In genomic region chr9:134214395-134214765, GRCh38 we compare ENCODE assay signal across 16 cellular contexts. TPM values are rescaled to one million over a fixed set of nuclear protein-coding genes. Genes with fewer than 3 reads are reported as not detected.
DNase-seq lines count a peak whose midpoint lies in the region; ATAC-seq and TF ChIP-seq lines count a peak whose summit lies in the region.
"Had no signal": no experiment of that assay in that cellular context is flagged by ENCODE, and none has a peak within 500 bp of the region (broad histone marks: within the 10 kb centered on the region; RNA-seq: fewer than 3 reads in every experiment).

No MANE protein-coding gene starts in this region.

- H3K79me1 ChIP-seq in neuronal stem cell (ENCODE audit: low read depth, low read length) = no peaks in the 10 kb centered on the region

- H3K14ac ChIP-seq in neuronal stem cell (ENCODE audit: low read length) = no peak overlapping the region

- no peak for TF ChIP-seq EP300 in upper lobe of left lung (IDR thresholded peaks at IDR 0.05)

- H3K36me3 Mint-ChIP-seq in activated CD8-positive, alpha-beta T cell treated with anti-CD3 and anti-CD28 coated beads for 36 hours (ENCODE audit: low read depth) = no peaks in the 10 kb centered on the region
- no peaks in the 10 kb centered on the region for H3K36me3 Mint-ChIP-seq in activated CD8-positive, alpha-beta T cell treated with anti-CD3 and anti-CD28 coated beads, Interleukin-2, amount 10 ng/mL, durations not matched to agents 7 days and 5 days (ENCODE audit: low read depth)
- H3K36me3 Mint-ChIP-seq in endodermal cell (ENCODE audit: low read depth) = no peaks in the 10 kb centered on the region

- H3K4me1 ChIP-seq in endodermal cell (ENCODE audit: control insufficient read depth, insufficient read depth, low read length) (no peaks in the 10 kb centered on the region), neuronal stem cell (ENCODE audit: control insufficient read depth in 2 of 2, insufficient read depth in 1 of 2, low read depth in 1 of 2, low read length in 2 of 2) (peaks cover 23 to 40% of the 10 kb centered on the region in 2 donors), upper lobe of left lung (peaks cover 10 to 21% (median 13%) of the 10 kb centered on the region in 4 donors)
- H3K4me1 ChIP-seq: pancreas had no signal

- no peak for TF ChIP-seq POLR2A in upper lobe of left lung (IDR thresholded peaks at IDR 0.05)

- H3K36me3 ChIP-seq in endodermal cell (ENCODE audit: control insufficient read depth, insufficient read depth, low read length) (no peaks in the 10 kb centered on the region), neuronal stem cell (replicated peaks in 1 of 2; ENCODE audit: control insufficient read depth in 2 of 2, insufficient read depth in 2 of 2, low read length in 2 of 2) (no peaks in the 10 kb centered on the region), upper lobe of left lung (no peaks in the 10 kb centered on the region)
- H3K36me3 ChIP-seq: pancreas had no signal

- POLR2A ChIA-PET in activated CD8-positive, alpha-beta T cell treated with anti-CD3 and anti-CD28 coated beads for 36 hours (lab: Charles Lee) = no interaction called here
- POLR2A ChIA-PET in activated CD8-positive, alpha-beta T cell treated with anti-CD3 and anti-CD28 coated beads, Interleukin-2, amount 10 ng/mL, durations not matched to agents 7 days and 5 days (lab: Charles Lee) = no interaction called here

- H3K27me3 ChIP-seq in endodermal cell (ENCODE audit: control insufficient read depth, insufficient read depth, low read length, poor library complexity, severe bottlenecking) (no peaks in the 10 kb centered on the region), neuronal stem cell (ENCODE audit: control insufficient read depth in 3 of 3, insufficient read depth in 3 of 3, low read depth in 1 of 3, low read length in 3 of 3) (no peaks in the 10 kb centered on the region), upper lobe of left lung (no peaks in the 10 kb centered on the region)
- H3K27me3 ChIP-seq: pancreas had no signal

- H2BK15ac ChIP-seq in neuronal stem cell (ENCODE audit: low read length) = peak overlapping the region; percentile 91

- no peak overlapping the region for H3K4ac ChIP-seq in neuronal stem cell (ENCODE audit: low read length)

- H3K27ac Mint-ChIP-seq in activated CD8-positive, alpha-beta T cell treated with anti-CD3 and anti-CD28 coated beads for 36 hours = no peak overlapping the region
- H3K27ac Mint-ChIP-seq in activated CD8-positive, alpha-beta T cell treated with anti-CD3 and anti-CD28 coated beads, Interleukin-2, amount 10 ng/mL, durations not matched to agents 7 days and 5 days = no peak overlapping the region
- no peak overlapping the region for H3K27ac Mint-ChIP-seq in endodermal cell

- H3K23ac ChIP-seq in neuronal stem cell (ENCODE audit: low read depth, low read length, poor library complexity) = peak overlapping the region; percentile 8

- no peaks in the 10 kb centered on the region for H3K4me1 Mint-ChIP-seq in activated CD8-positive, alpha-beta T cell treated with anti-CD3 and anti-CD28 coated beads for 36 hours (ENCODE audit: low read depth)
- no peaks in the 10 kb centered on the region for H3K4me1 Mint-ChIP-seq in activated CD8-positive, alpha-beta T cell treated with anti-CD3 and anti-CD28 coated beads, Interleukin-2, amount 10 ng/mL, durations not matched to agents 7 days and 5 days (ENCODE audit: low read depth)
- peaks cover 3% of the 10 kb centered on the region for H3K4me1 Mint-ChIP-seq in endodermal cell

- no peak overlapping the region for H3K4me2 ChIP-seq in neuronal stem cell (ENCODE audit: insufficient read depth, low read length, poor library complexity, severe bottlenecking)

- H4K8ac ChIP-seq in neuronal stem cell (ENCODE audit: low read depth, low read length) = no peak overlapping the region

- H2AFZ ChIP-seq in neuronal stem cell (ENCODE audit: low read length) = peak overlapping the region; percentile 77

- H3K18ac ChIP-seq in neuronal stem cell (ENCODE audit: low read length) = peak overlapping the region; percentile 70

- 89 to 100% methylated on average over 1 to 6 of the region's 6 CpGs for WGBS in endodermal cell (ENCODE audit: insufficient coverage in 1 of 2, insufficient read length in 1 of 2), 2 experiments
- no CpG with 5 or more reads among the region's 6 CpGs for WGBS in neuronal stem cell (ENCODE audit: extremely low coverage in 2 of 2, insufficient read length in 2 of 2, insufficient replicate concordance in 1 of 2), 2 donors
- WGBS in upper lobe of left lung, 2 donors = 93% methylated on average over 6 of the region's 6 CpGs; no CpG with 5 or more reads in 1 of the 2 donors

- TF ChIP-seq CTCF in activated CD8-positive, alpha-beta T cell treated with anti-CD3 and anti-CD28 coated beads for 36 hours (IDR thresholded peaks at IDR 0.05) = no peak
- TF ChIP-seq CTCF in endodermal cell (conservative IDR thresholded peaks at IDR 0.05) (no peak), upper lobe of left lung (IDR thresholded peaks at IDR 0.05) (no peak)

- H2BK120ac ChIP-seq in neuronal stem cell (ENCODE audit: low read depth, low read length) = peak overlapping the region; percentile 6

- peak overlapping the region; percentile 99 for H2AK5ac ChIP-seq in neuronal stem cell (ENCODE audit: low read depth, low read length)

- H4K91ac ChIP-seq in neuronal stem cell (ENCODE audit: low read depth, low read length, poor library complexity) = no peak overlapping the region

- no peak overlapping the region for H3K4me3 Mint-ChIP-seq in activated CD8-positive, alpha-beta T cell treated with anti-CD3 and anti-CD28 coated beads for 36 hours
- H3K4me3 Mint-ChIP-seq in activated CD8-positive, alpha-beta T cell treated with anti-CD3 and anti-CD28 coated beads, Interleukin-2, amount 10 ng/mL, durations not matched to agents 7 days and 5 days = no peak overlapping the region
- no peak overlapping the region for H3K4me3 Mint-ChIP-seq in endodermal cell

- H3K9me3 ChIP-seq in endodermal cell (ENCODE audit: control insufficient read depth, low read length) (no peaks in the 10 kb centered on the region), neuronal stem cell (replicated peaks in 1 of 2; ENCODE audit: control insufficient read depth in 2 of 2, insufficient read depth in 1 of 2, low read depth in 1 of 2, low read length in 2 of 2) (peaks cover 0 to 5% of the 10 kb centered on the region in 2 donors), upper lobe of left lung (peaks cover 0 to 7% (median 3%) of the 10 kb centered on the region in 4 donors)
- H3K9me3 ChIP-seq: pancreas had no signal

- CTCF ChIA-PET in activated CD8-positive, alpha-beta T cell treated with anti-CD3 and anti-CD28 coated beads for 36 hours (lab: Charles Lee) = no interaction called here
- CTCF ChIA-PET in activated CD8-positive, alpha-beta T cell treated with anti-CD3 and anti-CD28 coated beads, Interleukin-2, amount 10 ng/mL, durations not matched to agents 7 days and 5 days (lab: Charles Lee) = interaction anchor here (2.0 kb wide), 1 partner anchor 43 kb away, joined by 4 read pairs; no protein-coding TSS in a partner anchor

- ATAC-seq in activated CD8-positive, alpha-beta T cell treated with anti-CD3 and anti-CD28 coated beads for 36 hours = peak; percentile 58
- ATAC-seq in activated CD8-positive, alpha-beta T cell treated with anti-CD3 and anti-CD28 coated beads, Interleukin-2, amount 10 ng/mL, durations not matched to agents 7 days and 5 days = no peak
- ATAC-seq in upper lobe of left lung (ENCODE audit: low FRiP score in 2 of 2) = no peak
- no peak for ATAC-seq in GM18873 (IDR thresholded peaks at IDR 0.05; ENCODE audit: low FRiP score, unreplicated experiment)

- no peak overlapping the region for H2BK5ac ChIP-seq in neuronal stem cell (ENCODE audit: low read length)

- peaks cover 4% of the 10 kb centered on the region for H3K9me3 Mint-ChIP-seq in activated CD8-positive, alpha-beta T cell treated with anti-CD3 and anti-CD28 coated beads for 36 hours
- H3K9me3 Mint-ChIP-seq in activated CD8-positive, alpha-beta T cell treated with anti-CD3 and anti-CD28 coated beads, Interleukin-2, amount 10 ng/mL, durations not matched to agents 7 days and 5 days (ENCODE audit: insufficient read depth) = peaks cover 8% of the 10 kb centered on the region
- peaks cover 6% of the 10 kb centered on the region for H3K9me3 Mint-ChIP-seq in endodermal cell

- H3K27ac ChIP-seq in endodermal cell (ENCODE audit: low read depth, low read length) (peak overlapping the region; percentile 87), neuronal stem cell (replicated peaks; ENCODE audit: low read length) (no peak overlapping the region), upper lobe of left lung (peak overlapping the region in 3 of 4 donors; percentile 71 to 78 (median 76))

- H2BK12ac ChIP-seq in neuronal stem cell (ENCODE audit: low read length) = peak overlapping the region; percentile 42

- H3K27me3 Mint-ChIP-seq in activated CD8-positive, alpha-beta T cell treated with anti-CD3 and anti-CD28 coated beads for 36 hours = no peaks in the 10 kb centered on the region
- H3K27me3 Mint-ChIP-seq in activated CD8-positive, alpha-beta T cell treated with anti-CD3 and anti-CD28 coated beads, Interleukin-2, amount 10 ng/mL, durations not matched to agents 7 days and 5 days (ENCODE audit: low read depth) = no peaks in the 10 kb centered on the region
- H3K27me3 Mint-ChIP-seq in endodermal cell (ENCODE audit: insufficient read depth) = no peaks in the 10 kb centered on the region

- peak; percentile 35 for DNase-seq in activated CD8-positive, alpha-beta T cell treated with anti-CD3 and anti-CD28 coated beads for 36 hours
- DNase-seq in activated CD8-positive, alpha-beta T cell treated with anti-CD3 and anti-CD28 coated beads, Interleukin-2, amount 10 ng/mL, durations not matched to agents 7 days and 5 days = no peak
- DNase-seq in endodermal cell (no peak), neuronal stem cell (ENCODE audit: low spot score) (no peak), upper lobe of left lung (no peak), NCI-H1930 (lab: John Stamatoyannopoulos, UW) (no peak), NCI-H2029 (lab: John Stamatoyannopoulos, UW) (no peak)
- DNase-seq: activated CD4-positive, alpha-beta T cell treated with anti-CD3 and anti-CD28 coated beads for 4 hours; KBM-7; NCI-H2171 treated with DMSO at 0.1 percent for 48 hours; SHP77 had no signal

- H3K9ac ChIP-seq in endodermal cell (ENCODE audit: extremely low read depth, low read length, poor library complexity, severe bottlenecking) (no peak overlapping the region), neuronal stem cell (ENCODE audit: low read depth, low read length, poor library complexity) (peak overlapping the region; percentile 35)

- H3K4me3 ChIP-seq in endodermal cell (ENCODE audit: low read length) = no peak overlapping the region
- no peak overlapping the region for H3K4me3 ChIP-seq in neuronal stem cell (ENCODE audit: low read length in 2 of 2)
- H3K4me3 ChIP-seq in upper lobe of left lung = no peak overlapping the region
- H3K4me3 ChIP-seq: pancreas had no signal

- intact Hi-C loops in activated CD8-positive, alpha-beta T cell treated with anti-CD3 and anti-CD28 coated beads for 36 hours (cut with micrococcal nuclease) = no loop called here

RNA-seq across cellular contexts. Expression of gene RNU6ATAC, which starts 50.0 kb away (rescaled TPM):
- total RNA-seq in activated CD8-positive, alpha-beta T cell treated with anti-CD3 and anti-CD28 coated beads for 36 hours = 10 to 100 TPM; 17.5 to 26.8 TPM
- total RNA-seq in activated CD8-positive, alpha-beta T cell treated with anti-CD3 and anti-CD28 coated beads, Interleukin-2, amount 10 ng/mL, durations not matched to agents 7 days and 5 days = 10 to 100 TPM; 13.7 to 50.1 TPM
- total RNA-seq in endodermal cell (100 to 1,000 TPM; 115 to 156 TPM), upper lobe of left lung (100 to 1,000 TPM in 1 of 6 donors, 10 to 100 TPM in 1, not detected in 4; 70.7 to 223 TPM)
- polyA plus RNA-seq in endodermal cell (2013, experiment 1 of 2) = 17,848 TPM
- polyA plus RNA-seq in endodermal cell (2013, experiment 2 of 2) = 19,941 TPM
- not detected for polyA plus RNA-seq in neuronal stem cell (2013, experiment 1 of 2)
- not detected for polyA plus RNA-seq in neuronal stem cell (2013, experiment 2 of 2)
- total RNA-seq: A172, fibroblast of villous mesenchyme, subcutaneous adipose tissue had no signal
- polyA plus RNA-seq: pancreas had no signal
